ENCODE assay signal across 8 cellular contexts in genomic region chr19:3556978-3557460, GRCh38. TPM values are rescaled to one million over a fixed set of nuclear protein-coding genes. Genes with fewer than 3 reads are reported as not detected.
DNase-seq lines count a peak whose midpoint lies in the region; ATAC-seq and TF ChIP-seq lines count a peak whose summit lies in the region.

No MANE protein-coding gene starts in this region.

- H3K4me3 ChIP-seq in RWPE2 (ENCODE audit: severe bottlenecking) (peak overlapping the region; percentile 78), iPS-18c (ENCODE audit: insufficient read depth, low read depth, low read length) (peak overlapping the region; percentile 77)

- H3K36me3 ChIP-seq in RWPE2 (ENCODE audit: low read depth) = no peaks in the 10 kb centered on the region

- TF ChIP-seq CTCF in RWPE2 (IDR thresholded peaks at IDR 0.05; ENCODE audit: poor library complexity, severe bottlenecking) = peak; percentile 4

- H3K9me3 Mint-ChIP-seq in activated naive CD4-positive, alpha-beta T cell treated with anti-CD3 and anti-CD28 coated beads, Interleukin-2, amount 50 U/mL, for 72 hours = no peaks in the 10 kb centered on the region

- no peaks in the 10 kb centered on the region for H3K27me3 ChIP-seq in RWPE2 (ENCODE audit: insufficient read depth, poor library complexity, severe bottlenecking)

- H3K27ac Mint-ChIP-seq in activated naive CD4-positive, alpha-beta T cell treated with anti-CD3 and anti-CD28 coated beads, Interleukin-2, amount 50 U/mL, for 72 hours = peak overlapping the region; percentile 83 to 97

- DNase-seq in RWPE2 (ENCODE audit: low spot score) (peak; percentile 77), cerebellar nuclear complex (lab: John Stamatoyannopoulos, UW) (no peak), NCI-H446 (lab: John Stamatoyannopoulos, UW) (no peak)
- peak; percentile 57 to 77 for DNase-seq in activated naive CD4-positive, alpha-beta T cell treated with anti-CD3 and anti-CD28 coated beads, Interleukin-2, amount 50 U/mL, for 72 hours (ENCODE audit: low spot score in 2 of 2)
- DNase-seq in stimulated activated CD4-positive, alpha-beta T cell treated with anti-CD3 and anti-CD28 coated beads, Interleukin-1b, Interleukin-23, amount 100 ng/mL, for 24 hours (ENCODE audit: low read depth in 4 of 4, low spot score in 1 of 4) = peak; percentile 36 to 63 (median 52)

- H3K36me3 Mint-ChIP-seq in activated naive CD4-positive, alpha-beta T cell treated with anti-CD3 and anti-CD28 coated beads, Interleukin-2, amount 50 U/mL, for 72 hours = peaks cover 6 to 12% of the 10 kb centered on the region in 2 donors

- H3K27ac ChIP-seq in RWPE2 (ENCODE audit: poor library complexity, severe bottlenecking) = peak overlapping the region; percentile 77

- peaks cover 4% of the 10 kb centered on the region for H3K4me1 ChIP-seq in RWPE2 (ENCODE audit: insufficient read depth, poor library complexity, severe bottlenecking)

- no peaks in the 10 kb centered on the region for H3K9me3 ChIP-seq in RWPE2 (ENCODE audit: severe bottlenecking)
- no peaks in the 10 kb centered on the region for H3K9me3 ChIP-seq in iPS-18c (ENCODE audit: control insufficient read depth, insufficient read depth, low read length)

- ATAC-seq in GM18517 (IDR thresholded peaks at IDR 0.05; ENCODE audit: unreplicated experiment) (peak; percentile 20), HG02884 (IDR thresholded peaks at IDR 0.05; ENCODE audit: unreplicated experiment) (peak; percentile 22), RWPE2 (ENCODE audit: low read depth) (peak; percentile 39)
- ATAC-seq in activated naive CD4-positive, alpha-beta T cell treated with anti-CD3 and anti-CD28 coated beads, Interleukin-2, amount 50 U/mL, for 72 hours = peak; percentile 39 to 51

RNA-seq across cellular contexts. Expression of gene MFSD12, which starts 0.4 kb away (rescaled TPM):
- total RNA-seq in activated naive CD4-positive, alpha-beta T cell treated with anti-CD3 and anti-CD28 coated beads, Interleukin-2, amount 50 U/mL, for 72 hours = 10 to 100 TPM; 40.1 to 47.5 TPM

RNA-seq across cellular contexts. Expression of gene HMG20B, which starts 15.7 kb away (rescaled TPM):
- total RNA-seq in activated naive CD4-positive, alpha-beta T cell treated with anti-CD3 and anti-CD28 coated beads, Interleukin-2, amount 50 U/mL, for 72 hours = 10 to 100 TPM; 66.2 to 86.9 TPM

RNA-seq across cellular contexts. Expression of gene TEKTIP1, which starts 18.0 kb away (rescaled TPM):
- total RNA-seq in activated naive CD4-positive, alpha-beta T cell treated with anti-CD3 and anti-CD28 coated beads, Interleukin-2, amount 50 U/mL, for 72 hours = 1 to 10 TPM; 3.0 to 3.8 TPM

RNA-seq across cellular contexts. Expression of gene GIPC3, which starts 28.3 kb away (rescaled TPM):
- 1 to 10 TPM in 1 of 2 donors, under 1 TPM in 1; 0.59 to 1.2 TPM for total RNA-seq in activated naive CD4-positive, alpha-beta T cell treated with anti-CD3 and anti-CD28 coated beads, Interleukin-2, amount 50 U/mL, for 72 hours

RNA-seq across cellular contexts. Expression of gene TBXA2R, which starts 49.7 kb away (rescaled TPM):
- 1 to 10 TPM; 1.3 to 1.8 TPM for total RNA-seq in activated naive CD4-positive, alpha-beta T cell treated with anti-CD3 and anti-CD28 coated beads, Interleukin-2, amount 50 U/mL, for 72 hours

Comparison
In these comparisons a context has a peak if more than half of its experiments do, and no peak if none do; other contexts are left out.
1. DNase-seq: peak in RWPE2 (single experiment), activated naive CD4-positive, alpha-beta T cell treated with anti-CD3 and anti-CD28 coated beads, Interleukin-2, amount 50 U/mL, for 72 hours (2 of 2) and stimulated activated CD4-positive, alpha-beta T cell treated with anti-CD3 and anti-CD28 coated beads, Interleukin-1b, Interleukin-23, amount 100 ng/mL, for 24 hours (4 of 4); none in cerebellar nuclear complex (0 of 2) and NCI-H446 (0 of 2).
2. Peak in every context shown above with its lines, with median percentiles within 50 percentile points of each other: ATAC-seq.